In the genomic region with DNA sequence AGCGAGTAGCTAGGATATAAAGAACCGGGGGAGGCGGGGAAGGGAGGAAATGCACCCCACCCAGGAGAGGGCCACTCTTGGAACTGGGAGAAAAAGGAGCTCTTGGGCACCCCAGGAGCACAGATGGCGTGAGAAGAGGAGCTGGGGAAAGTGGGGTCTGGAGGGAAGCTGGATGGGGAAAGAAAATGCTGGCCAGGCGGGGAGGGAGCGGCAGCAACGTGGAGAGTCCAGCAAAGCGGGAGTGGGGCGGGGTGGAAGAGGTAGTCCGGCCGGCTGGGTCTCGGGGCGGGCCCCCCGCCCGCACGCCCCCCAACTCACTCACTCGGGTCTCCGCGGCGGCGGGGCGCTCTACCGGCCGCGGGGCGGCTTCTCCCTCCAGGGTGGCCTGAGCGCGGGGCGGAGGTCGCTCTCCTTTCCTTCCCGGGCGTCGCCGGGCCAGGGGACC, we compare ENCODE assay signal across 8 cellular contexts. TPM values are rescaled to one million over a fixed set of nuclear protein-coding genes. Genes with fewer than 3 reads are reported as not detected.
DNase-seq lines count a peak whose midpoint lies in the region; ATAC-seq, FAIRE-seq and TF ChIP-seq lines count a peak whose summit lies in the region.

No MANE protein-coding gene starts in this region.

- under 1% methylated on average over 34 of the region's 34 CpGs for WGBS in HUES64
- WGBS in small intestine, 3 donors, result 0 to 2% (median 1%) methylated on average over 20 to 34 of the region's 34 CpGs

- H3K9me3 ChIP-seq in HUES64 (ENCODE audit: insufficient read depth, low read depth, low read length) (no peaks in the 10 kb centered on the region), iPS-15b (ENCODE audit: control insufficient read depth, insufficient read depth, low read length) (no peaks in the 10 kb centered on the region), small intestine (ENCODE audit: control insufficient read depth, low read depth) (no peaks in the 10 kb centered on the region)

- H3K27me3 Mint-ChIP-seq in activated naive CD8-positive, alpha-beta T cell treated with anti-CD3 and anti-CD28 coated beads, Interleukin-2, amount 10 ng/mL, durations not matched to agents 7 days and 5 days, result no peaks in the 10 kb centered on the region

- H3K36me3 ChIP-seq in HUES64 (ENCODE audit: insufficient read depth, low read length) (peaks cover 19% of the 10 kb centered on the region), iPS-15b (ENCODE audit: control insufficient read depth, insufficient read depth, low read length) (peaks cover 5% of the 10 kb centered on the region), small intestine (ENCODE audit: control insufficient read depth in 2 of 2, insufficient read depth in 2 of 2, low read length in 2 of 2) (peaks cover 0 to 2% of the 10 kb centered on the region in 2 donors)

- DNase-seq in Ammon's horn (ENCODE audit: low spot score), result peak; percentile 23
- no peak for DNase-seq in activated naive CD8-positive, alpha-beta T cell treated with anti-CD3 and anti-CD28 coated beads, Interleukin-2, amount 10 ng/mL, durations not matched to agents 7 days and 5 days
- no peak for DNase-seq in small intestine
- no peak for DNase-seq in HEK293T (ENCODE audit: extremely low spot score)
- DNase-seq in GM20000 (ENCODE audit: low spot score), result no peak
- no peak for DNase-seq in dedifferentiated amniotic fluid mesenchymal stem cell (ENCODE audit: extremely low spot score)

- H3K27ac ChIP-seq in HUES64 (ENCODE audit: low read depth, low read length) (peak overlapping the region; percentile 99), small intestine (ENCODE audit: low read depth in 1 of 2, low read length in 1 of 2) (peak overlapping the region; percentile 95 to 100)

- H3K4me3 Mint-ChIP-seq in activated naive CD8-positive, alpha-beta T cell treated with anti-CD3 and anti-CD28 coated beads, Interleukin-2, amount 10 ng/mL, durations not matched to agents 7 days and 5 days, result peak overlapping the region; percentile 84

- ATAC-seq in activated naive CD8-positive, alpha-beta T cell treated with anti-CD3 and anti-CD28 coated beads, Interleukin-2, amount 10 ng/mL, durations not matched to agents 7 days and 5 days (ENCODE audit: low read depth), result no peak

- H3K27ac Mint-ChIP-seq in activated naive CD8-positive, alpha-beta T cell treated with anti-CD3 and anti-CD28 coated beads, Interleukin-2, amount 10 ng/mL, durations not matched to agents 7 days and 5 days, result peak overlapping the region; percentile 96

- peaks cover 21% of the 10 kb centered on the region for H3K4me1 Mint-ChIP-seq in activated naive CD8-positive, alpha-beta T cell treated with anti-CD3 and anti-CD28 coated beads, Interleukin-2, amount 10 ng/mL, durations not matched to agents 7 days and 5 days

- CTCF ChIA-PET in HEK293T (lab: Yijun Ruan, JAX), result interaction anchor here (1.3 kb wide), 1 partner anchor 81 kb away, joined by 3 read pairs; no protein-coding TSS in a partner anchor

- POLR2A ChIA-PET in activated naive CD8-positive, alpha-beta T cell treated with anti-CD3 and anti-CD28 coated beads, Interleukin-2, amount 10 ng/mL, durations not matched to agents 7 days and 5 days (lab: Charles Lee), result interaction anchor here (0.6 to 5.8 kb wide), 33 partner anchors 9 to 717 kb away, joined by 3 to 142 read pairs (median 4); a partner anchor contains a TSS
- POLR2A ChIA-PET in HEK293T (lab: Yijun Ruan, JAX), result interaction anchor here (0.6 to 7.8 kb wide), 38 partner anchors 10 to 248 kb away, joined by 3 to 148 read pairs (median 6); a partner anchor contains a TSS

- H3K27me3 ChIP-seq in HUES64 (ENCODE audit: insufficient read depth, low read length) (no peaks in the 10 kb centered on the region), iPS-15b (ENCODE audit: control insufficient read depth, insufficient read depth, low read length) (no peaks in the 10 kb centered on the region), small intestine (ENCODE audit: control insufficient read depth in 2 of 2, insufficient read depth in 2 of 2, low read length in 2 of 2) (no peaks in the 10 kb centered on the region)

- peaks cover 6% of the 10 kb centered on the region; the same call in 1 of the 2 replicates for H3K4me1 ChIP-seq in HUES64 (ENCODE audit: insufficient read depth, low read length)
- H3K4me1 ChIP-seq in iPS-15b (ENCODE audit: control insufficient read depth, insufficient read depth, low read length), result peaks cover 5% of the 10 kb centered on the region
- no peaks in the 10 kb centered on the region for H3K4me1 ChIP-seq in small intestine (ENCODE audit: control insufficient read depth in 2 of 2, insufficient read depth in 1 of 2, low read depth in 1 of 2, low read length in 1 of 2)

- H3K9ac ChIP-seq in HUES64 (ENCODE audit: low read depth, low read length) (peak overlapping the region; percentile 96), iPS-15b (ENCODE audit: low read depth, low read length) (peak overlapping the region; percentile 93)

- H3K36me3 Mint-ChIP-seq in activated naive CD8-positive, alpha-beta T cell treated with anti-CD3 and anti-CD28 coated beads, Interleukin-2, amount 10 ng/mL, durations not matched to agents 7 days and 5 days, result peaks cover 3% of the 10 kb centered on the region

- H3K4me3 ChIP-seq in HUES64 (ENCODE audit: low read length) (peak overlapping the region; percentile 77), iPS-15b (ENCODE audit: low read depth, low read length) (peak overlapping the region; percentile 94), small intestine (ENCODE audit: low read depth in 1 of 2, low read length in 2 of 2) (peak overlapping the region; percentile 90 to 97)

- H3K9me3 Mint-ChIP-seq in activated naive CD8-positive, alpha-beta T cell treated with anti-CD3 and anti-CD28 coated beads, Interleukin-2, amount 10 ng/mL, durations not matched to agents 7 days and 5 days, result no peaks in the 10 kb centered on the region

- FAIRE-seq in small intestine (lab: Jason Lieb, UNC), result no peak

- no peak for TF ChIP-seq CTCF in GM20000 (IDR thresholded peaks at IDR 0.05; ENCODE audit: extremely low read depth, missing control alignments)

TF ChIP-seq in HEK293T, 16 proteins besides CTCF, POLR2A, EP300 and RAD21:
- no peak for TF ChIP-seq BHLHE40 (IDR thresholded peaks at IDR 0.05; ENCODE audit: borderline replicate concordance)
- TF ChIP-seq ELF4 (IDR thresholded peaks at IDR 0.05), result no peak
- no peak for TF ChIP-seq HDGF (IDR thresholded peaks at IDR 0.05; ENCODE audit: borderline replicate concordance)
- TF ChIP-seq L3MBTL2 (conservative IDR thresholded peaks at IDR 0.05), result no peak

RNA-seq across cellular contexts. Expression of a gene that starts 0.5 kb away (rescaled TPM):
- 29.4 TPM for polyA plus RNA-seq in HUES64 (2013, experiment 1 of 2)
- 25.8 TPM for polyA plus RNA-seq in HUES64 (2013, experiment 2 of 2)
- total RNA-seq in activated naive CD8-positive, alpha-beta T cell treated with anti-CD3 and anti-CD28 coated beads, Interleukin-2, amount 10 ng/mL, durations not matched to agents 7 days and 5 days, result 10 to 100 TPM; 35.7 to 35.9 TPM
- 10 to 100 TPM; 15.1 to 29.8 (median 23.3) TPM for polyA plus RNA-seq in small intestine

RNA-seq across cellular contexts. Expression of a gene that starts 22.4 kb away (rescaled TPM):
- 105 TPM for polyA plus RNA-seq in HUES64 (2013, experiment 1 of 2)
- polyA plus RNA-seq in HUES64 (2013, experiment 2 of 2), result 101 TPM
- 10 to 100 TPM; 47.0 to 51.0 TPM for total RNA-seq in activated naive CD8-positive, alpha-beta T cell treated with anti-CD3 and anti-CD28 coated beads, Interleukin-2, amount 10 ng/mL, durations not matched to agents 7 days and 5 days
- polyA plus RNA-seq in small intestine, result 10 to 100 TPM; 53.0 to 62.7 (median 57.6) TPM

RNA-seq across cellular contexts. Expression of a gene that starts 22.8 kb away (rescaled TPM):
- polyA plus RNA-seq in HUES64 (2013, experiment 1 of 2), result 49.8 TPM
- polyA plus RNA-seq in HUES64 (2013, experiment 2 of 2), result 54.2 TPM
- 10 to 100 TPM; 73.7 to 76.2 TPM for total RNA-seq in activated naive CD8-positive, alpha-beta T cell treated with anti-CD3 and anti-CD28 coated beads, Interleukin-2, amount 10 ng/mL, durations not matched to agents 7 days and 5 days
- 100 to 1,000 TPM; 126 to 294 (median 216) TPM for polyA plus RNA-seq in small intestine
